18 cellular contexts compared by ENCODE assay signal in genomic region chr13:26372747-26373146, GRCh38.
DNase-seq lines count a peak whose midpoint lies in the region; ATAC-seq and TF ChIP-seq lines count a peak whose summit lies in the region.
"Had no signal": no experiment of that assay in that cellular context is flagged by ENCODE, and none has a peak within 500 bp of the region (broad histone marks: within the 10 kb centered on the region; RNA-seq: fewer than 3 reads in every experiment).

No MANE protein-coding gene starts in this region.

- no peak overlapping the region for H3K4me3 Mint-ChIP-seq in natural killer cell
- no peak overlapping the region for H3K4me3 Mint-ChIP-seq in natural killer cell treated with Interleukin-12 subunit alpha and Interleukin-12 subunit beta and Interleukin-15 and Interleukin-18, amount 100 ng/mL, for 72 hours
- H3K4me3 Mint-ChIP-seq in central memory CD8-positive, alpha-beta T cell: no peak overlapping the region
- H3K4me3 Mint-ChIP-seq in stimulated activated naive CD8-positive, alpha-beta T cell treated with anti-CD3 and anti-CD28 coated beads, Interleukin-15, amount 100 ng/mL, for 72 hours: no peak overlapping the region

- H3K4me3 ChIP-seq in DND-41 (ENCODE audit: low read depth in 1 of 2, low read length in 2 of 2) (no peak overlapping the region), SJCRH30 (no peak overlapping the region)
- H3K4me3 ChIP-seq: SJSA1 had no signal

- H4K20me1 ChIP-seq in DND-41 (ENCODE audit: insufficient read depth, low read length): peaks cover 4% of the 10 kb centered on the region; the same call in 1 of the 2 replicates

- H3K9me3 Mint-ChIP-seq in natural killer cell: no peaks in the 10 kb centered on the region
- H3K9me3 Mint-ChIP-seq in natural killer cell treated with Interleukin-12 subunit alpha and Interleukin-12 subunit beta and Interleukin-15 and Interleukin-18, amount 100 ng/mL, for 72 hours: no peaks in the 10 kb centered on the region
- H3K9me3 Mint-ChIP-seq in central memory CD8-positive, alpha-beta T cell: no peaks in the 10 kb centered on the region
- no peaks in the 10 kb centered on the region for H3K9me3 Mint-ChIP-seq in stimulated activated naive CD8-positive, alpha-beta T cell treated with anti-CD3 and anti-CD28 coated beads, Interleukin-15, amount 100 ng/mL, for 72 hours

- H3K27me3 ChIP-seq in DND-41 (ENCODE audit: insufficient read depth, low read length, poor library complexity) (no peaks in the 10 kb centered on the region), SJCRH30 (no peaks in the 10 kb centered on the region)
- H3K27me3 ChIP-seq: SJSA1 had no signal

- H3K4me1 Mint-ChIP-seq in natural killer cell: peaks cover 9% of the 10 kb centered on the region in 2 donors
- H3K4me1 Mint-ChIP-seq in natural killer cell treated with Interleukin-12 subunit alpha and Interleukin-12 subunit beta and Interleukin-15 and Interleukin-18, amount 100 ng/mL, for 72 hours (ENCODE audit: low read depth in 2 of 2): peaks cover 6 to 7% of the 10 kb centered on the region in 2 donors
- H3K4me1 Mint-ChIP-seq in central memory CD8-positive, alpha-beta T cell: peaks cover 14% of the 10 kb centered on the region
- H3K4me1 Mint-ChIP-seq in stimulated activated naive CD8-positive, alpha-beta T cell treated with anti-CD3 and anti-CD28 coated beads, Interleukin-15, amount 100 ng/mL, for 72 hours: peaks cover 15% of the 10 kb centered on the region

- no peak overlapping the region for H3K9ac ChIP-seq in DND-41 (ENCODE audit: low read depth, low read length)

- H3K4me2 ChIP-seq in DND-41 (ENCODE audit: insufficient read depth, low read length): no peak overlapping the region

- H3K27me3 Mint-ChIP-seq in natural killer cell (ENCODE audit: low read depth in 2 of 2): no peaks in the 10 kb centered on the region
- no peaks in the 10 kb centered on the region for H3K27me3 Mint-ChIP-seq in natural killer cell treated with Interleukin-12 subunit alpha and Interleukin-12 subunit beta and Interleukin-15 and Interleukin-18, amount 100 ng/mL, for 72 hours
- no peaks in the 10 kb centered on the region for H3K27me3 Mint-ChIP-seq in central memory CD8-positive, alpha-beta T cell
- H3K27me3 Mint-ChIP-seq in stimulated activated naive CD8-positive, alpha-beta T cell treated with anti-CD3 and anti-CD28 coated beads, Interleukin-15, amount 100 ng/mL, for 72 hours: no peaks in the 10 kb centered on the region

- no peaks in the 10 kb centered on the region for H3K79me2 ChIP-seq in DND-41 (ENCODE audit: insufficient read depth, low read length)

- H2AFZ ChIP-seq in DND-41 (ENCODE audit: low read depth, low read length): no peak overlapping the region

- no peak overlapping the region for H3K27ac ChIP-seq in DND-41 (ENCODE audit: low read length)
- H3K27ac ChIP-seq in SJCRH30: no peak overlapping the region
- H3K27ac ChIP-seq: HL-60, SJSA1 had no signal

- no peak for TF ChIP-seq CTCF in natural killer cell (IDR thresholded peaks at IDR 0.05)
- TF ChIP-seq CTCF in DND-41 (IDR thresholded peaks at IDR 0.05; ENCODE audit: borderline replicate concordance, extremely low read depth, low read length, poor library complexity, severe bottlenecking): no peak

- H3K9me3 ChIP-seq in DND-41 (ENCODE audit: insufficient read depth, low read length, severe bottlenecking) (no peaks in the 10 kb centered on the region), SJCRH30 (replicated peaks) (no peaks in the 10 kb centered on the region)
- H3K9me3 ChIP-seq: SJSA1 had no signal

- DNase-seq in natural killer cell: no peak
- no peak for DNase-seq in natural killer cell treated with Interleukin-12 subunit alpha and Interleukin-12 subunit beta and Interleukin-15 and Interleukin-18, amount 100 ng/mL, for 72 hours (ENCODE audit: low spot score)
- DNase-seq in DND-41: peak; percentile 57
- DNase-seq in central memory CD8-positive, alpha-beta T cell (ENCODE audit: low spot score in 2 of 2): no peak
- no peak for DNase-seq in stimulated activated naive CD8-positive, alpha-beta T cell treated with anti-CD3 and anti-CD28 coated beads, Interleukin-15, amount 100 ng/mL, for 72 hours
- DNase-seq in NCI-H187 (lab: John Stamatoyannopoulos, UW): no peak
- no peak for DNase-seq in SJCRH30
- DNase-seq: GOT3, NCI-H1417 treated with DMSO at 0.1 percent for 48 hours, NCI-H2029 treated with DMSO at 0.1 percent for 48 hours, NCI-H2171, NCI-H446, NCI-H526 treated with DMSO at 0.1 percent for 48 hours had no signal

- H3K36me3 ChIP-seq in DND-41 (ENCODE audit: insufficient read depth, low read length): no peaks in the 10 kb centered on the region
- H3K36me3 ChIP-seq in SJCRH30: peaks cover 9% of the 10 kb centered on the region; the same call in 1 of the 2 replicates
- H3K36me3 ChIP-seq: SJSA1 had no signal

- ATAC-seq in natural killer cell (peak in 1 of 3 donors; percentile 64), DND-41 (ENCODE audit: insufficient read depth, low read depth) (peak; percentile 86), GM18498 (IDR thresholded peaks at IDR 0.05; ENCODE audit: unreplicated experiment) (no peak)
- ATAC-seq in natural killer cell treated with Interleukin-12 subunit alpha and Interleukin-12 subunit beta and Interleukin-15 and Interleukin-18, amount 100 ng/mL, for 72 hours: no peak
- ATAC-seq in central memory CD8-positive, alpha-beta T cell (replicated peaks; ENCODE audit: extremely low read depth, poor library complexity, severe bottlenecking): peak; percentile 75
- no peak for ATAC-seq in stimulated activated naive CD8-positive, alpha-beta T cell treated with anti-CD3 and anti-CD28 coated beads, Interleukin-15, amount 100 ng/mL, for 72 hours
- ATAC-seq: HCT116, Panc1 had no signal

- intact Hi-C loops in natural killer cell (cut with micrococcal nuclease): no loop called here

- H3K27ac Mint-ChIP-seq in natural killer cell: peak overlapping the region; percentile 9 to 68
- no peak overlapping the region for H3K27ac Mint-ChIP-seq in natural killer cell treated with Interleukin-12 subunit alpha and Interleukin-12 subunit beta and Interleukin-15 and Interleukin-18, amount 100 ng/mL, for 72 hours
- peak overlapping the region; percentile 50 for H3K27ac Mint-ChIP-seq in central memory CD8-positive, alpha-beta T cell (ENCODE audit: low read depth)
- peak overlapping the region; percentile 45 to 91 for H3K27ac Mint-ChIP-seq in stimulated activated naive CD8-positive, alpha-beta T cell treated with anti-CD3 and anti-CD28 coated beads, Interleukin-15, amount 100 ng/mL, for 72 hours

- H3K4me1 ChIP-seq in DND-41 (ENCODE audit: insufficient read depth, low read length): peaks cover 16% of the 10 kb centered on the region
- H3K4me1 ChIP-seq in SJCRH30: no peaks in the 10 kb centered on the region
- H3K4me1 ChIP-seq: SJSA1 had no signal

- H3K36me3 Mint-ChIP-seq in natural killer cell: no peaks in the 10 kb centered on the region
- H3K36me3 Mint-ChIP-seq in natural killer cell treated with Interleukin-12 subunit alpha and Interleukin-12 subunit beta and Interleukin-15 and Interleukin-18, amount 100 ng/mL, for 72 hours: no peaks in the 10 kb centered on the region
- no peaks in the 10 kb centered on the region for H3K36me3 Mint-ChIP-seq in central memory CD8-positive, alpha-beta T cell (ENCODE audit: insufficient read depth)

Comparison
In these comparisons a context has a peak if more than half of its experiments do, and no peak if none do; other contexts are left out.
1. H3K27ac Mint-ChIP-seq: peak in natural killer cell (2 of 2), central memory CD8-positive, alpha-beta T cell (single experiment) and stimulated activated naive CD8-positive, alpha-beta T cell treated with anti-CD3 and anti-CD28 coated beads, Interleukin-15, amount 100 ng/mL, for 72 hours (2 of 2); none in natural killer cell treated with Interleukin-12 subunit alpha and Interleukin-12 subunit beta and Interleukin-15 and Interleukin-18, amount 100 ng/mL, for 72 hours (0 of 2).
2. ATAC-seq: peak in DND-41 (single experiment) and central memory CD8-positive, alpha-beta T cell (single experiment); none in natural killer cell treated with Interleukin-12 subunit alpha and Interleukin-12 subunit beta and Interleukin-15 and Interleukin-18, amount 100 ng/mL, for 72 hours (0 of 2), stimulated activated naive CD8-positive, alpha-beta T cell treated with anti-CD3 and anti-CD28 coated beads, Interleukin-15, amount 100 ng/mL, for 72 hours (single experiment) and GM18498 (single experiment).